Comparison of ENCODE assay signal across 8 cellular contexts in the genomic region with DNA sequence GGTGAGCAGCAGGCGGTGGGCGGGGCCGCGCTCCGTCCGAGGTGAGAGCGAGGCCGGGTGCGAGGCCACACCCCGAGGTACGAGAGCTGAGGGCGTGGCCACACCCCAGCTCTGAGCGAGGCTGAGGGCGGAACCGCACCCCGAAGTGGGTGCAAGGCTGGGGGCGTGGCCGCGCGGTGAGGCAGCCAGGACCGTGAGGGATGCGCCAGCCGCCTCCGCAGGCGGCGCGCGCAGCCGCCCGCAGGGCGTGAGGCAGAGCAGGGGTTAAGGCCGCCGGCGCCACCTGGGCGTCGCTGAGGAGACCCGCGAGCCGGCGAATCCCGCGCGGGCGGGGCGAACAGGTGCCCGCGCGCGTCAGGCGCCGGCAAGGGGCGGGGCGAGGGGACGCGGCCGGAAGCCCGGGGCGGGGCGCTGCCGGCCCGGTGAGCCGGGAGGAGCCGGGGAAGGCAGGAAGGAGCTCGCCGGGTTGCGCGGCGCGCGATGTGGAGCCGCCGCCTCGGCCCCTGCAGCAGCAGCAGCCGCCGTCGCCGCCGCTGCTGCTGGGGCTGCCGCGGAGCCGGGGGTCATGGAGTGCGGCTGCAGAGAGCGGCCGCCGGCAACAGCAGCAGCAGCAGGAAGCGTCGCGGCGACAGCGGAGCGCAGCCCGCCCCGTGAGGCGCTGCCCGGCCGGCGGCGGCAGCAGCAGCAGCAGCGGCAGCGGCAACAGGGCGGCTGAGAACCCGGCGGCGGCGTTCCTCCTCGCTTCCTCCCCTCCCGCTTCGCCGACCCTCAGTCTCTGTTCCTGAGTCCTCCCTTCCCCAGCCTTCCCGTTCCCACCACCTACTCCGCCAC. TPM values are rescaled to one million over a fixed set of nuclear protein-coding genes. Genes with fewer than 3 reads are reported as not detected.
A peak's percentile ranks its signal among the peaks of the same experiment; 100 is the strongest.
DNase-seq lines count a peak whose midpoint lies in the region; FAIRE-seq and TF ChIP-seq lines count a peak whose summit lies in the region.

A gene with protein sequence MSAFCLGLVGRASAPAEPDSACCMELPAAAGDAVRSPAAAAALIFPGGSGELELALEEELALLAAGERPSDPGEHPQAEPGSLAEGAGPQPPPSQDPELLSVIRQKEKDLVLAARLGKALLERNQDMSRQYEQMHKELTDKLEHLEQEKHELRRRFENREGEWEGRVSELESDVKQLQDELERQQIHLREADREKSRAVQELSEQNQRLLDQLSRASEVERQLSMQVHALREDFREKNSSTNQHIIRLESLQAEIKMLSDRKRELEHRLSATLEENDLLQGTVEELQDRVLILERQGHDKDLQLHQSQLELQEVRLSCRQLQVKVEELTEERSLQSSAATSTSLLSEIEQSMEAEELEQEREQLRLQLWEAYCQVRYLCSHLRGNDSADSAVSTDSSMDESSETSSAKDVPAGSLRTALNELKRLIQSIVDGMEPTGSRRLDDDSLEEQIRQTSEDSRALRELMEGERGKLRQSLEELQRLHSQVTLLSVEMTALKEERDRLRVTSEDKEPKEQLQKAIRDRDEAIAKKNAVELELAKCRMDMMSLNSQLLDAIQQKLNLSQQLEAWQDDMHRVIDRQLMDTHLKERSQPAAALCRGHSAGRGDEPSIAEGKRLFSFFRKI (plus strand): TSS at position 449 of the 831 bp plus-strand sequence. CDS start 633 bp downstream, outside the sequence.

- in situ Hi-C loops in G401 (cut with HindIII; ENCODE audit: low sequenced_read_pairs) = no loop called here

- DNase-seq in G401 (ENCODE audit: low spot score) (peak; percentile 92), H9 (peak; percentile 99), M059J (ENCODE audit: low read depth) (peak; percentile 71), SHP77 treated with DMSO at 0.1 percent for 48 hours (lab: John Stamatoyannopoulos, UW) (peak; percentile 95), frontal cortex (ENCODE audit: low spot score in 2 of 2) (peak; percentile 73 to 76), nucleus accumbens (lab: John Stamatoyannopoulos, UW) (peak in 54 of 56 donors; percentile 5 to 92 (median 59))
- DNase-seq in activated effector memory CD4-positive, alpha-beta T cell treated with anti-CD3 and anti-CD28 coated beads, Interleukin-2, amount 50 U/mL, for 16 hours = peak; percentile 99

- peak within 1 kb of the TSS; percentile 9 for H3K9ac ChIP-seq in H9 (ENCODE audit: extremely low read depth, insufficient read length, low read length)

- H3K9me3 ChIP-seq in H9 (ENCODE audit: control insufficient read depth, low read depth, low read length) = no peaks in the 10 kb centered on the region

- H3K4me2 ChIP-seq in H9 (ENCODE audit: insufficient read depth, insufficient read length, low read length) = peak within 1 kb of the TSS; percentile 76

- H4K91ac ChIP-seq in H9 (ENCODE audit: insufficient read length, low read depth, low read length) = no peak within 1 kb of the TSS

- no peak within 1 kb of the TSS for H3T11ph ChIP-seq in H9 (ENCODE audit: low read length)

- no peaks in the 10 kb centered on the region for H3K79me2 ChIP-seq in H9 (ENCODE audit: insufficient read depth, low read length)

- H3K27ac ChIP-seq in H9 (ENCODE audit: insufficient read length, low read depth, low read length) (no peak within 1 kb of the TSS), temporal lobe (ENCODE audit: low read depth, low read length) (no peak within 1 kb of the TSS)

- H2BK15ac ChIP-seq in H9 (ENCODE audit: low read depth, low read length) = no peak within 1 kb of the TSS

- no peak within 1 kb of the TSS for H2BK5ac ChIP-seq in H9 (ENCODE audit: insufficient read length, low read length)

- no peak for FAIRE-seq in frontal cortex (lab: Jason Lieb, UNC)

- H3K18ac ChIP-seq in H9 (ENCODE audit: insufficient read length, low read depth, low read length) = peak within 1 kb of the TSS; percentile 50

- no peaks in the 10 kb centered on the region for H4K20me1 ChIP-seq in H9 (ENCODE audit: control insufficient read depth, insufficient read depth, insufficient read length)

- no peak for TF ChIP-seq CTCF in H9 (conservative IDR thresholded peaks at IDR 0.05)

- H3K23ac ChIP-seq in H9 (ENCODE audit: insufficient read length, low read depth, low read length) = no peak within 1 kb of the TSS

- no peak within 1 kb of the TSS for H2AFZ ChIP-seq in H9 (ENCODE audit: low read length)

- H3K4me1 ChIP-seq in H9 (ENCODE audit: insufficient read depth, low read length) = peaks cover 3% of the 10 kb centered on the region; the same call in 1 of the 2 replicates

- H3K4ac ChIP-seq in H9 (ENCODE audit: low read depth, low read length) = no peak within 1 kb of the TSS

- H2BK120ac ChIP-seq in H9 (ENCODE audit: low read depth, low read length, poor library complexity, severe bottlenecking) = no peak within 1 kb of the TSS

- H4K5ac ChIP-seq in H9 (ENCODE audit: insufficient read length, low read depth, low read length) = no peak within 1 kb of the TSS

- peaks cover 0 to 14% (median 8%) of the 10 kb centered on the region in 3 experiments; a peak in 4 of 7 replicates for H3K36me3 Mint-ChIP-seq in H9 (ENCODE audit: insufficient read depth in 1 of 3, low read depth in 3 of 3)

- WGBS in H9 (ENCODE audit: extremely low coverage, insufficient read length, low lambda C conversion rate) = no CpG with 5 or more reads among the region's 111 CpGs

- no peaks in the 10 kb centered on the region for H3K27me3 ChIP-seq in H9 (ENCODE audit: insufficient read depth, low read length)

- no peak within 1 kb of the TSS for H3K14ac ChIP-seq in H9 (ENCODE audit: insufficient read depth, low read length)

- H2BK12ac ChIP-seq in H9 (ENCODE audit: insufficient read length, low read depth, low read length) = no peak within 1 kb of the TSS

- H3K4me3 Mint-ChIP-seq in H9 = peak within 1 kb of the TSS; percentile 76 to 88

- peaks cover 19 to 23% of the 10 kb centered on the region in 2 experiments for H3K4me1 Mint-ChIP-seq in H9

- no peak within 1 kb of the TSS for H3K56ac ChIP-seq in H9 (ENCODE audit: insufficient read length, low read depth, low read length)

- H2BK20ac ChIP-seq in H9 (ENCODE audit: low read depth, low read length, poor library complexity, severe bottlenecking) = no peak within 1 kb of the TSS

- no peak within 1 kb of the TSS for H2AK5ac ChIP-seq in H9 (ENCODE audit: insufficient read length, low read length)

- peaks cover 34% of the 10 kb centered on the region for H3K27me3 Mint-ChIP-seq in H9 (ENCODE audit: low read depth)

- peaks cover 7% of the 10 kb centered on the region for H3K23me2 ChIP-seq in H9 (ENCODE audit: insufficient read length, low read depth, low read length, poor library complexity, severe bottlenecking)

- H3K27ac Mint-ChIP-seq in H9 = peak within 1 kb of the TSS; percentile 53 to 95 (median 94); a peak in 6 of 7 replicates

- H3K79me1 ChIP-seq in H9 (ENCODE audit: insufficient read depth, low read depth, low read length, poor library complexity, severe bottlenecking) = no peaks in the 10 kb centered on the region

- no peaks in the 10 kb centered on the region for H3K9me3 Mint-ChIP-seq in H9

- H4K8ac ChIP-seq in H9 (replicated peaks; ENCODE audit: insufficient read length, low read depth, low read length) = no peak within 1 kb of the TSS

RNA-seq across cellular contexts. Expression of the gene that starts here (rescaled TPM):
- 13.5 and 14.2 TPM in 2 replicates for total RNA-seq in G401 (2014; rRNA removed; shearing (Covaris generic))
- 13.8 and 14.7 TPM in 2 replicates for total RNA-seq in H9 (2021)
- 0.44 and 0.89 TPM in 2 replicates for total RNA-seq in M059J (2014; rRNA removed; shearing (Covaris generic))
- 24.5 TPM for total RNA-seq in frontal cortex
- total RNA-seq in temporal lobe = 17.0 TPM

Comparison
In these comparisons a context has a peak if more than half of its experiments do, and no peak if none do; other contexts are left out.
1. Peak in DNase-seq in M059J; RNA of the gene not detected or under 1 TPM.